In genomic region chr2:171687287-171688128, GRCh38 we compare ENCODE assay signal across 8 cellular contexts. TPM values are rescaled to one million over a fixed set of nuclear protein-coding genes. Genes with fewer than 3 reads are reported as not detected.
A peak's percentile ranks its signal among the peaks of the same experiment; 100 is the strongest.
DNase-seq lines count a peak whose midpoint lies in the region; ATAC-seq and TF ChIP-seq lines count a peak whose summit lies in the region.

Gene DYNC1I2 (plus strand): TSS chr2:171687469. CDS start chr2:171690156, 2,687 bp downstream.

- peak within 1 kb of the TSS; percentile 81 for H3K4me2 ChIP-seq in GM23338

- no peaks in the 10 kb centered on the region for H3K27me3 ChIP-seq in GM23338 (ENCODE audit: insufficient read depth)

- no peaks in the 10 kb centered on the region for H3K36me3 ChIP-seq in GM23338 (ENCODE audit: insufficient read depth)

- H3K36me3 Mint-ChIP-seq in GM23338 (ENCODE audit: low read depth) (peaks cover 3% of the 10 kb centered on the region; the same call in 2 of the 3 replicates), natural killer cell (no peaks in the 10 kb centered on the region)

- H3K27ac ChIP-seq in GM23338 (ENCODE audit: low read depth), result no peak within 1 kb of the TSS

- no peaks in the 10 kb centered on the region; the same call in 1 of the 2 replicates for H4K20me1 ChIP-seq in GM23338 (replicated peaks; ENCODE audit: insufficient read depth)

- H3K4me1 Mint-ChIP-seq in GM23338 (peaks cover 10% of the 10 kb centered on the region; the same call in 2 of the 3 replicates), natural killer cell (peaks cover 22 to 24% of the 10 kb centered on the region in 2 donors)

- peak; percentile 94 for DNase-seq in EL
- peak; percentile 97 for DNase-seq in GM23338 (ENCODE audit: low spot score)
- peak; percentile 84 for DNase-seq in LNCaP clone FGC (ENCODE audit: low read depth)
- peak; percentile 64 for DNase-seq in activated T-helper 9 cell treated with anti-CD3 and anti-CD28 coated beads, Interleukin-2, amount 50 U/mL, for 16 hours (ENCODE audit: low read depth)
- peak; percentile 97 for DNase-seq in fibroblast of peridontal ligament (ENCODE audit: extremely low read depth)
- DNase-seq in natural killer cell, result peak; percentile 56
- peak; percentile 76 for DNase-seq in stimulated activated naive CD4-positive, alpha-beta T cell treated with Interleukin-2 at 50 U/mL for 16 hours (lab: John Stamatoyannopoulos, UW)

- H3K79me2 ChIP-seq in GM23338 (replicated peaks; ENCODE audit: insufficient read depth), result peaks cover 34% of the 10 kb centered on the region

- no peak for TF ChIP-seq CTCF in GM23338 (conservative IDR thresholded peaks at IDR 0.05; ENCODE audit: low read depth in 2 of 2)
- no peak for TF ChIP-seq CTCF in LNCaP clone FGC (IDR thresholded peaks at IDR 0.05; ENCODE audit: control insufficient read depth, extremely low read depth, insufficient read depth)
- TF ChIP-seq CTCF in natural killer cell (IDR thresholded peaks at IDR 0.05), result no peak

- H3K27me3 Mint-ChIP-seq in GM23338 (ENCODE audit: insufficient read depth, low read depth, poor library complexity) (peaks cover 2% of the 10 kb centered on the region), natural killer cell (ENCODE audit: low read depth in 2 of 2) (peaks cover 5 to 7% of the 10 kb centered on the region in 2 donors)

- peak; percentile 64 for TF ChIP-seq POLR2A in Raji (IDR thresholded peaks at IDR 0.05; ENCODE audit: insufficient read depth, low read depth, low read length)

- intact Hi-C loops in natural killer cell (cut with micrococcal nuclease), result loop anchor here (2.0 kb wide), 1 partner anchor 407 kb away; no protein-coding TSS in a partner anchor

- H3K27ac Mint-ChIP-seq in GM23338, result peak within 1 kb of the TSS; percentile 91
- peak within 1 kb of the TSS; percentile 85 to 96 for H3K27ac Mint-ChIP-seq in natural killer cell

- peak within 1 kb of the TSS; percentile 96 for H3K4me3 Mint-ChIP-seq in GM23338
- H3K4me3 Mint-ChIP-seq in natural killer cell, result peak within 1 kb of the TSS; percentile 96

- H3K4me3 ChIP-seq in GM23338 (peak within 1 kb of the TSS; percentile 90), LNCaP clone FGC (ENCODE audit: low read depth, low read length) (peak within 1 kb of the TSS; percentile 95)

- H3K9me3 Mint-ChIP-seq in GM23338 (no peaks in the 10 kb centered on the region), natural killer cell (no peaks in the 10 kb centered on the region)

- ATAC-seq in GM23338 (peak; percentile 98), natural killer cell (peak; percentile 70 to 83 (median 74))

- no peaks in the 10 kb centered on the region for H3F3A ChIP-seq in GM23338 (replicated peaks; ENCODE audit: low read depth)

- H2AFZ ChIP-seq in GM23338, result peak within 1 kb of the TSS; percentile 97

- no peaks in the 10 kb centered on the region for H3K9me2 ChIP-seq in GM23338 (ENCODE audit: insufficient read depth)

- H3K4me1 ChIP-seq in GM23338 (ENCODE audit: insufficient read depth), result peaks cover 8% of the 10 kb centered on the region

TF ChIP-seq in GM23338, 12 proteins besides CTCF, POLR2A, EP300 and RAD21 (continues in another document):
- TF ChIP-seq CREB1 (CRISPR knock-in tag; IDR thresholded peaks at IDR 0.05; ENCODE audit: low read depth) (peak; percentile 86), ZNF331 (CRISPR knock-in tag; IDR thresholded peaks at IDR 0.05; ENCODE audit: low read depth) (no peak), STAT1 (IDR thresholded peaks at IDR 0.05; ENCODE audit: unreplicated experiment) (no peak), JUNB (IDR thresholded peaks at IDR 0.05; ENCODE audit: unreplicated experiment) (no peak), ZNF462 (CRISPR knock-in tag; IDR thresholded peaks at IDR 0.05) (no peak), ETS1 (IDR thresholded peaks at IDR 0.05) (peak; percentile 99), NANOG (IDR thresholded peaks at IDR 0.05; ENCODE audit: borderline replicate concordance) (no peak), EZH2phosphoT487 (IDR thresholded peaks at IDR 0.05; ENCODE audit: unreplicated experiment) (no peak), EZH2 (IDR thresholded peaks at IDR 0.05; ENCODE audit: low read depth, unreplicated experiment) (no peak), ZNF114 (CRISPR knock-in tag; IDR thresholded peaks at IDR 0.05) (0 out of 2 replicates have a peak, but pooled peaks have one; percentile 30)

RNA-seq across cellular contexts. Expression of gene DYNC1I2, which starts in this region (rescaled TPM):
- 68.0 and 79.4 TPM in 2 replicates for total RNA-seq in GM23338 (2014; rRNA removed; shearing (Covaris generic))
- polyA plus RNA-seq in GM23338 (2016; fragmentation: Nextera tagmentation; extraction: Ambion mirVana), result 102 and 110 TPM in 2 replicates
- total RNA-seq in natural killer cell, result 10 to 100 TPM; 26.7 to 36.4 (median 30.2) TPM
